10 cellular contexts compared by ENCODE assay signal in genomic region chr2:196113061-196113974, GRCh38. TPM values are rescaled to one million over a fixed set of nuclear protein-coding genes. Genes with fewer than 3 reads are reported as not detected.
DNase-seq lines count a peak whose midpoint lies in the region; ATAC-seq and TF ChIP-seq lines count a peak whose summit lies in the region.
"Had no signal": no experiment of that assay in that cellular context is flagged by ENCODE, and none has a peak within 500 bp of the region (broad histone marks: within the 10 kb centered on the region; RNA-seq: fewer than 3 reads in every experiment).

No MANE protein-coding gene starts in this region.

- H2BK20ac ChIP-seq in H9 (ENCODE audit: low read depth, low read length, poor library complexity, severe bottlenecking) = no peak overlapping the region

- H3K27ac ChIP-seq in H9 (ENCODE audit: insufficient read length, low read depth, low read length) (peak overlapping the region; percentile 92), hepatocyte (peak overlapping the region; percentile 54), PC-3 (ENCODE audit: low read length) (no peak overlapping the region)
- H3K27ac ChIP-seq: colonic mucosa had no signal

- H3T11ph ChIP-seq in H9 (ENCODE audit: low read length) = no peak overlapping the region

- H3K4me2 ChIP-seq in H9 (ENCODE audit: insufficient read depth, insufficient read length, low read length) (peak overlapping the region; percentile 12), hepatocyte (peak overlapping the region; percentile 19), skeletal muscle satellite cell (ENCODE audit: low read length) (peak overlapping the region; percentile 76), PC-3 (ENCODE audit: low read length) (no peak overlapping the region)

- H3K9me3 Mint-ChIP-seq in H9 = no peaks in the 10 kb centered on the region
- H3K9me3 Mint-ChIP-seq: T-helper 1 cell treated with Interleukin-12 subunit alpha and Interleukin-12 subunit beta and Interleukin-4 antibody, amounts not matched to agents 30 μg/mL and 1 μg/mL, for 36 hours had no signal

- H2BK5ac ChIP-seq in H9 (ENCODE audit: insufficient read length, low read length) = no peak overlapping the region

- no peak overlapping the region for H3K4ac ChIP-seq in H9 (ENCODE audit: low read depth, low read length)

- H2AFZ ChIP-seq in H9 (ENCODE audit: low read length) (no peak overlapping the region), hepatocyte (peak overlapping the region; percentile 3), PC-3 (ENCODE audit: low read length) (no peak overlapping the region)

- H3K27me3 ChIP-seq in H9 (ENCODE audit: insufficient read depth, low read length) = no peaks in the 10 kb centered on the region
- H3K27me3 ChIP-seq in hepatocyte = no peaks in the 10 kb centered on the region
- H3K27me3 ChIP-seq in skeletal muscle satellite cell (ENCODE audit: control insufficient read depth, insufficient read depth, low read length) = no peaks in the 10 kb centered on the region
- no peaks in the 10 kb centered on the region for H3K27me3 ChIP-seq in PC-3 (ENCODE audit: low read length)
- H3K27me3 ChIP-seq: colonic mucosa had no signal

- H3K4me1 ChIP-seq in H9 (ENCODE audit: insufficient read depth, low read length) (0 out of 2 replicates have a peak, but pooled peaks cover 2% of the 10 kb centered on the region), hepatocyte (ENCODE audit: insufficient read depth) (peaks cover 14% of the 10 kb centered on the region), skeletal muscle satellite cell (ENCODE audit: control insufficient read depth, insufficient read depth, low read length) (peaks cover 18% of the 10 kb centered on the region), PC-3 (ENCODE audit: insufficient read depth, low read length) (0 out of 2 replicates have a peak, but pooled peaks cover 7% of the 10 kb centered on the region)
- H3K4me1 ChIP-seq: colonic mucosa had no signal

- H4K20me1 ChIP-seq in H9 (ENCODE audit: control insufficient read depth, insufficient read depth, insufficient read length) = no peaks in the 10 kb centered on the region
- no peaks in the 10 kb centered on the region for H4K20me1 ChIP-seq in hepatocyte (ENCODE audit: insufficient read depth, poor library complexity, severe bottlenecking)
- no peaks in the 10 kb centered on the region for H4K20me1 ChIP-seq in PC-3 (ENCODE audit: low read length)

- no peak overlapping the region for H3K14ac ChIP-seq in H9 (ENCODE audit: insufficient read depth, low read length)

- no peaks in the 10 kb centered on the region for H3K36me3 ChIP-seq in hepatocyte (replicated peaks; ENCODE audit: insufficient read depth, low read depth)
- H3K36me3 ChIP-seq in skeletal muscle satellite cell (ENCODE audit: insufficient read depth, low read length) = no peaks in the 10 kb centered on the region
- no peaks in the 10 kb centered on the region for H3K36me3 ChIP-seq in PC-3 (ENCODE audit: low read depth, low read length)
- H3K36me3 ChIP-seq: colonic mucosa had no signal

- peaks cover 40% of the 10 kb centered on the region in 2 experiments for H3K4me1 Mint-ChIP-seq in H9

- H3K27ac Mint-ChIP-seq in H9 = peak overlapping the region; percentile 96 to 100 (median 99)
- H3K27ac Mint-ChIP-seq: T-helper 1 cell treated with Interleukin-12 subunit alpha and Interleukin-12 subunit beta and Interleukin-4 antibody, amounts not matched to agents 30 μg/mL and 1 μg/mL, for 36 hours had no signal

- H3K18ac ChIP-seq in H9 (ENCODE audit: insufficient read length, low read depth, low read length) = no peak overlapping the region

- H3K4me3 Mint-ChIP-seq in H9 = peak overlapping the region; percentile 16 to 63; a peak in 3 of 5 replicates
- H3K4me3 Mint-ChIP-seq: T-helper 1 cell treated with Interleukin-12 subunit alpha and Interleukin-12 subunit beta and Interleukin-4 antibody, amounts not matched to agents 30 μg/mL and 1 μg/mL, for 36 hours had no signal

- TF ChIP-seq CTCF in H9 (conservative IDR thresholded peaks at IDR 0.05) = no peak
- TF ChIP-seq CTCF in astrocyte of the cerebellum (IDR thresholded peaks at IDR 0.05; ENCODE audit: low read depth, low read length, missing control alignments) = no peak
- TF ChIP-seq CTCF in hepatocyte (IDR thresholded peaks at IDR 0.05; ENCODE audit: poor library complexity) = no peak
- TF ChIP-seq CTCF in PC-3 (conservative IDR thresholded peaks at IDR 0.05; ENCODE audit: low read depth, low read length) = no peak

- no peak overlapping the region for H3K23ac ChIP-seq in H9 (ENCODE audit: insufficient read length, low read depth, low read length)

- H3K36me3 Mint-ChIP-seq in H9 (ENCODE audit: insufficient read depth in 1 of 3, low read depth in 3 of 3) = no peaks in the 10 kb centered on the region

- no CpG with 5 or more reads among the region's 7 CpGs for WGBS in H9 (ENCODE audit: extremely low coverage, insufficient read length, low lambda C conversion rate)
- WGBS in hepatocyte (ENCODE audit: low lambda C conversion rate, missing lambda C conversion rate) = 40% methylated on average over 7 of the region's 7 CpGs

- in situ Hi-C loops in astrocyte of the cerebellum (cut with HindIII; ENCODE audit: low sequenced_read_pairs) = no loop called here

- no peaks in the 10 kb centered on the region for H3F3A ChIP-seq in PC-3 (ENCODE audit: low read length, unreplicated experiment)

- no peaks in the 10 kb centered on the region for H3K23me2 ChIP-seq in H9 (ENCODE audit: insufficient read length, low read depth, low read length, poor library complexity, severe bottlenecking)

- DNase-seq in H9 (no peak), astrocyte of the cerebellum (ENCODE audit: low read depth) (peak; percentile 90), hepatocyte (ENCODE audit: low spot score) (no peak), PC-3 (no peak), NCI-H146 (lab: John Stamatoyannopoulos, UW) (no peak)
- no peak for DNase-seq in stimulated activated naive CD4-positive, alpha-beta T cell (lab: John Stamatoyannopoulos, UW)
- DNase-seq: colonic mucosa had no signal

- no peak overlapping the region for H3K9ac ChIP-seq in H9 (ENCODE audit: extremely low read depth, insufficient read length, low read length)
- peak overlapping the region; percentile 76 for H3K9ac ChIP-seq in skeletal muscle satellite cell (ENCODE audit: low read depth, low read length)
- no peak overlapping the region for H3K9ac ChIP-seq in PC-3 (ENCODE audit: low read length)

- H3K9me2 ChIP-seq in hepatocyte (replicated peaks; ENCODE audit: insufficient read depth) = no peaks in the 10 kb centered on the region
- H3K9me2 ChIP-seq in PC-3 (replicated peaks; ENCODE audit: low read length) = no peaks in the 10 kb centered on the region

- no peak overlapping the region for H4K8ac ChIP-seq in H9 (replicated peaks; ENCODE audit: insufficient read length, low read depth, low read length)

- H3K4me3 ChIP-seq in astrocyte of the cerebellum (ENCODE audit: low read depth, low read length) = no peak overlapping the region
- H3K4me3 ChIP-seq in hepatocyte = no peak overlapping the region
- peak overlapping the region; percentile 31 for H3K4me3 ChIP-seq in skeletal muscle satellite cell (ENCODE audit: low read length)
- H3K4me3 ChIP-seq in PC-3 (ENCODE audit: low read length) = no peak overlapping the region
- H3K4me3 ChIP-seq: colonic mucosa had no signal

- no peak overlapping the region for H2BK120ac ChIP-seq in H9 (ENCODE audit: low read depth, low read length, poor library complexity, severe bottlenecking)

- no peak overlapping the region for H4K5ac ChIP-seq in H9 (ENCODE audit: insufficient read length, low read depth, low read length)

- H2AK5ac ChIP-seq in H9 (ENCODE audit: insufficient read length, low read length) = no peak overlapping the region

- ATAC-seq in PC-3 (no peak), HG02798 (IDR thresholded peaks at IDR 0.05; ENCODE audit: poor library complexity, unreplicated experiment) (no peak)

- H3K79me2 ChIP-seq in H9 (ENCODE audit: insufficient read depth, low read length) (no peaks in the 10 kb centered on the region), hepatocyte (no peaks in the 10 kb centered on the region), PC-3 (ENCODE audit: low read length) (no peaks in the 10 kb centered on the region)

- CTCF ChIA-PET in PC-3 (lab: Charles Lee) = no interaction called here

- intact Hi-C loops in PC-3 (cut with micrococcal nuclease) = no loop called here

- H3K79me1 ChIP-seq in H9 (ENCODE audit: insufficient read depth, low read depth, low read length, poor library complexity, severe bottlenecking) = no peaks in the 10 kb centered on the region

- H3K9me3 ChIP-seq in H9 (ENCODE audit: control insufficient read depth, low read depth, low read length) (no peaks in the 10 kb centered on the region), hepatocyte (ENCODE audit: low read depth) (no peaks in the 10 kb centered on the region), skeletal muscle satellite cell (replicated peaks; ENCODE audit: low read length) (no peaks in the 10 kb centered on the region), PC-3 (ENCODE audit: low read length) (no peaks in the 10 kb centered on the region)
- H3K9me3 ChIP-seq: colonic mucosa had no signal

- H2BK15ac ChIP-seq in H9 (ENCODE audit: low read depth, low read length) = no peak overlapping the region

- no TSS peak for BruUV-seq in PC-3 (replicated peaks; lab: Mats Ljungman, UMichigan)

- no peak overlapping the region for H3K56ac ChIP-seq in H9 (ENCODE audit: insufficient read length, low read depth, low read length)

- POLR2A ChIA-PET in PC-3 (lab: Charles Lee; ENCODE audit: unreplicated experiment) = interaction anchor here (0.6 kb wide), 2 partner anchors 36 to 57 kb away, joined by 5 to 6 read pairs; no protein-coding TSS in a partner anchor

- H4K91ac ChIP-seq in H9 (ENCODE audit: insufficient read length, low read depth, low read length) = no peak overlapping the region

- H2BK12ac ChIP-seq in H9 (ENCODE audit: insufficient read length, low read depth, low read length) = no peak overlapping the region

- H3K27me3 Mint-ChIP-seq in H9 (ENCODE audit: low read depth) = no peaks in the 10 kb centered on the region

RNA-seq across cellular contexts. Expression of gene DNAH7, which starts 44.7 kb away (rescaled TPM):
- total RNA-seq in H9 (2021) (0.09 TPM in 1 of 2 replicates, not detected in the other), hepatocyte (0.68 and 1.2 TPM in 2 replicates), PC-3 (2014; rRNA removed) (1.9 and 3.1 TPM in 2 replicates)
- 0.29 and 0.51 TPM in 2 replicates for polyA plus RNA-seq in hepatocyte
- 0.22 and 0.51 TPM in 2 replicates for total RNA-seq in skeletal muscle satellite cell (2012; rRNA removed)

RNA-seq across cellular contexts. Expression of gene STK17B, which starts 58.1 kb away (rescaled TPM):
- 6.1 and 6.3 TPM in 2 replicates for total RNA-seq in H9 (2021)
- 32.4 and 45.5 TPM in 2 replicates for total RNA-seq in hepatocyte
- polyA plus RNA-seq in hepatocyte = 6.4 and 7.2 TPM in 2 replicates
- 22.5 and 23.3 TPM in 2 replicates for total RNA-seq in skeletal muscle satellite cell (2012; rRNA removed)
- total RNA-seq in PC-3 (2014; rRNA removed) = 21.3 and 22.1 TPM in 2 replicates
